ENCODE assay signal across 20 cellular contexts in genomic region chr11:72609451-72609850, GRCh38.
"Had no signal": no experiment of that assay in that cellular context is flagged by ENCODE, and none has a peak within 500 bp of the region (broad histone marks: within the 10 kb centered on the region; RNA-seq: fewer than 3 reads in every experiment).

No MANE protein-coding gene starts in this region.

- ATAC-seq: heart right ventricle; stimulated activated naive CD8-positive, alpha-beta T cell treated with anti-CD3 and anti-CD28 coated beads, Interleukin-15, Interleukin-2, amounts not matched to agents 100 U/mL and 50 U/mL, for 24 hours had no signal

- H3K9me3 ChIP-seq: ascending aorta, esophagus squamous epithelium, heart right ventricle, left ventricle myocardium inferior, right atrium auricular region, transverse colon, vagina had no signal

- H3K27me3 ChIP-seq: ascending aorta, right atrium auricular region, transverse colon, vagina had no signal

- H3K36me3 ChIP-seq: ascending aorta, esophagus squamous epithelium, right atrium auricular region, transverse colon, vagina had no signal

- H3K27ac ChIP-seq: ascending aorta, esophagus squamous epithelium, heart right ventricle, left ventricle myocardium inferior, right atrium auricular region, transverse colon, vagina, VCaP had no signal

- FAIRE-seq: endothelial cell of umbilical vein had no signal

- H3K4me3 ChIP-seq: ascending aorta, esophagus squamous epithelium, heart right ventricle, left ventricle myocardium inferior, right atrium auricular region, transverse colon, vagina had no signal

- DNase-seq: activated CD4-positive, alpha-beta T cell treated with anti-CD3 and anti-CD28 coated beads, Interleukin-2, amount 50 U/mL, for 1 hour; activated CD4-positive, CD25-positive, alpha-beta regulatory T cell treated with anti-CD3 and anti-CD28 coated beads, Interleukin-2, amount 50 U/mL, for 72 hours; activated CD8-positive, alpha-beta memory T cell treated with anti-CD3 and anti-CD28 coated beads, Interleukin-2, amount 50 U/mL, for 4 hours; activated effector memory CD4-positive, alpha-beta T cell treated with Interleukin-2 at 50 U/mL for 16 hours; activated naive CD4-positive, alpha-beta T cell treated with anti-CD3 and anti-CD28 coated beads, Interleukin-2, amount 50 U/mL, for 16 hours; activated T-cell treated with anti-CD3 and anti-CD28 coated beads, Interleukin-2, amount 50 U/mL, for 48 hours; cerebellar nuclear complex; effector CD8-positive, alpha-beta T cell; esophagus squamous epithelium; heart right ventricle; left ventricle myocardium inferior; mammary epithelial cell; midbrain; stimulated activated naive CD8-positive, alpha-beta T cell treated with anti-CD3 and anti-CD28 coated beads, Interleukin-15, Interleukin-2, amounts not matched to agents 100 U/mL and 50 U/mL, for 24 hours; transverse colon had no signal
